In the genomic region with DNA sequence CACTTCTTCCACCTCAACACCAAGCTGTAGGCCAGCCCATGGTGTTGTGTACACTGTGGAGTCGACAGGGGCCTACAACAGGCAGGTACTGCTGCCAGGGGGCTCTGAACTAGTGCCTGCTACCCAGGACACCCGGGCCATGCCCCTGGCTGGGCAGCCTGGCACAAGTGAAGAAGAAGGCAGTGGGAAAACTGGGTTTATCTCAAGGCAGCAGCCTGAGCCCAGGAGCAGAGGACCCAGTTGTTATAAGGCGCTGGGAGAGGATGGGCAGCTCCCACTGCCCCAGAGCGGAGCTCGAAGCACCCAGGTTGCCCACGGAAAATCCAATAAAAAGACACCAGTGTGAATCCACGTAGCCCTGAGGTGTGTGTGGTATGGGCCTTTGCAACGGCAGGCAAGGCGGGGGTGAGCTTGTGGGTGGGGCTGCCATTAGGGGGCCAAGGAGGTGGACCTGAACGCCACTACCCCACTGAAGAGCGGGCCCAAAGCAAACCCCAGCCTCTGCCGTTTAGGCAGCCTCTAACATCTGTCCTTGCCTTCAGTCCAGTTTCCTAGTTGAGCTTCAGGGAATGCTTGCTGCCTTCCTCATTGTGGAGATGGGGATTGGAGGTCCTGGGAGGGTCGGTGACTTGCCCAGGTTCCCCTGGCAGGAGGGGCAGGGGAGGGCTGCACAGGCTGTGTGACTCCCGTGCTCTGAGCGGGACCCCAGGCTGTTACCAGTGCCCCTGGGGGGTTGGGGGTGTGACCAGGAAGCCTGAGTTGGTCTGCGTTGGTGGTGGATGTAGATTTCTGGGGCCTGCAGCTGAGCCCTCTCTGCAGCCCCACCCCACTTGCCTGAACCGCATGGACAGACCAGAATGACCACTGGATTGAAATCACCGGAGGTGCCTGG, we compare ENCODE assay signal across 23 cellular contexts. TPM values are rescaled to one million over a fixed set of nuclear protein-coding genes. Genes with fewer than 3 reads are reported as not detected.
DNase-seq lines count a peak whose midpoint lies in the region; ATAC-seq, FAIRE-seq and TF ChIP-seq lines count a peak whose summit lies in the region.
"Had no signal": no experiment of that assay in that cellular context is flagged by ENCODE, and none has a peak within 500 bp of the region (broad histone marks: within the 10 kb centered on the region; RNA-seq: fewer than 3 reads in every experiment).

No MANE protein-coding gene starts in this region.

- no peak overlapping the region for H2BK120ac ChIP-seq in H1 (replicated peaks; ENCODE audit: low read depth, low read length)

- no peaks in the 10 kb centered on the region for H3K79me1 ChIP-seq in H1 (ENCODE audit: low read depth, low read length)

- H3K9me3 ChIP-seq in H1 (ENCODE audit: insufficient read depth in 2 of 2, low read depth in 1 of 2, low read length in 1 of 2) = no peaks in the 10 kb centered on the region
- H3K9me3 ChIP-seq: esophagus muscularis mucosa, HAP-1, thoracic aorta had no signal

- H3K36me3 ChIP-seq in H1 (ENCODE audit: control insufficient read depth in 2 of 4, insufficient read depth in 4 of 4, low read length in 3 of 4) = no peaks in the 10 kb centered on the region
- H3K36me3 ChIP-seq: HAP-1 had no signal

- TF ChIP-seq RAD21 in H1 (IDR thresholded peaks at IDR 0.05 in 1 of 2, conservative IDR thresholded peaks at IDR 0.05 in 1 of 2; ENCODE audit: low read depth in 2 of 2, low read length in 2 of 2) = no peak

- no peak overlapping the region for H3K4me2 ChIP-seq in H1 (ENCODE audit: insufficient read depth in 1 of 2, low read depth in 2 of 2, low read length in 2 of 2)

- peak; percentile 35 for DNase-seq in activated CD4-positive, alpha-beta T cell treated with anti-CD3 and anti-CD28 coated beads for 36 hours
- DNase-seq in activated CD4-positive, alpha-beta T cell treated with anti-CD3 and anti-CD28 coated beads, Interleukin-2, amount 50 U/mL, for 1 hour = no peak
- peak; percentile 38 for DNase-seq in CD14-positive monocyte (ENCODE audit: low spot score)
- no peak for DNase-seq in H1 (ENCODE audit: low read depth in 1 of 2, low spot score in 2 of 2)
- DNase-seq in MCF 10A (ENCODE audit: unreplicated experiment) = no peak
- no peak for DNase-seq in NCI-H1048 (lab: John Stamatoyannopoulos, UW)
- DNase-seq: DMS79 treated with DMSO at 0.1 percent for 48 hours; dorsolateral prefrontal cortex; mesendoderm; NCI-H2029 treated with DMSO at 0.1 percent for 48 hours; NK-92 treated with Interleukin-12 subunit alpha and Interleukin-12 subunit beta, amount 100 ng/mL, for 24 hours; SW 1271 had no signal

- no peak overlapping the region for H3K56ac ChIP-seq in H1 (replicated peaks; ENCODE audit: insufficient read length, low read depth, low read length)

- TF ChIP-seq CTCF in CD14-positive monocyte (IDR thresholded peaks at IDR 0.05) (no peak), H1 (IDR thresholded peaks at IDR 0.05; ENCODE audit: control extremely low read depth in 1 of 3, insufficient read depth in 1 of 3, low read depth in 1 of 3, low read length in 3 of 3) (no peak), MCF 10A (IDR thresholded peaks at IDR 0.05; ENCODE audit: unreplicated experiment) (no peak)

- no peak for TF ChIP-seq POLR2A in H1 (IDR thresholded peaks at IDR 0.05; ENCODE audit: control extremely low read depth in 1 of 2, low read depth in 2 of 2, low read length in 2 of 2)

- H3K23ac ChIP-seq in H1 (ENCODE audit: insufficient read length) = no peak overlapping the region

- H3K4me3 Mint-ChIP-seq in activated CD4-positive, alpha-beta T cell treated with anti-CD3 and anti-CD28 coated beads for 36 hours = peak overlapping the region; percentile 28
- H3K4me3 Mint-ChIP-seq in CD14-positive monocyte (no peak overlapping the region), IgD-negative memory B cell (peak overlapping the region in 1 of 4 donors; percentile 51), MCF 10A (ENCODE audit: unreplicated experiment) (no peak overlapping the region)
- H3K4me3 Mint-ChIP-seq: neural crest cell had no signal

- H3K4me1 Mint-ChIP-seq in activated CD4-positive, alpha-beta T cell treated with anti-CD3 and anti-CD28 coated beads for 36 hours = peaks cover 32% of the 10 kb centered on the region
- peaks cover 16% of the 10 kb centered on the region for H3K4me1 Mint-ChIP-seq in CD14-positive monocyte
- H3K4me1 Mint-ChIP-seq in IgD-negative memory B cell = peaks cover 0 to 8% (median 7%) of the 10 kb centered on the region in 3 donors
- peaks cover 7% of the 10 kb centered on the region for H3K4me1 Mint-ChIP-seq in MCF 10A (ENCODE audit: insufficient read depth, unreplicated experiment)

- H4K91ac ChIP-seq in H1 (replicated peaks; ENCODE audit: insufficient read length, low read length) = no peak overlapping the region

- H3K9ac ChIP-seq in H1 (replicated peaks in 1 of 4; ENCODE audit: extremely low read depth in 1 of 4, low read depth in 3 of 4, low read length in 3 of 4) = no peak overlapping the region

- POLR2A ChIA-PET in activated CD4-positive, alpha-beta T cell treated with anti-CD3 and anti-CD28 coated beads for 36 hours (lab: Charles Lee) = interaction anchor here (6.5 kb wide), 1 partner anchor 14 kb away, joined by 58 read pairs; the partner anchor contains the start of gene ARID5A
- POLR2A ChIA-PET in H1 (lab: Charles Lee; ENCODE audit: partially characterized antibody) (no interaction called here), MCF 10A (lab: Yijun Ruan, JAX) (no interaction called here)

- no peak for ATAC-seq in activated CD4-positive, alpha-beta T cell treated with anti-CD3 and anti-CD28 coated beads for 36 hours
- no peak for ATAC-seq in HG02610 (IDR thresholded peaks at IDR 0.05; ENCODE audit: unreplicated experiment)

- H3K27ac Mint-ChIP-seq in activated CD4-positive, alpha-beta T cell treated with anti-CD3 and anti-CD28 coated beads for 36 hours = peak overlapping the region; percentile 37
- H3K27ac Mint-ChIP-seq in CD14-positive monocyte (peak overlapping the region in 3 of 7 donors; percentile 18 to 33 (median 18)), IgD-negative memory B cell (peak overlapping the region; percentile 71 to 89 (median 80)), MCF 10A (ENCODE audit: low read depth, unreplicated experiment) (no peak overlapping the region)

- no peaks in the 10 kb centered on the region for H3K27me3 Mint-ChIP-seq in activated CD4-positive, alpha-beta T cell treated with anti-CD3 and anti-CD28 coated beads for 36 hours
- peaks cover 0 to 10% (median 3%) of the 10 kb centered on the region in 3 donors for H3K27me3 Mint-ChIP-seq in CD14-positive monocyte (ENCODE audit: low read depth in 3 of 3)
- H3K27me3 Mint-ChIP-seq in IgD-negative memory B cell = no peaks in the 10 kb centered on the region
- no peaks in the 10 kb centered on the region for H3K27me3 Mint-ChIP-seq in MCF 10A (ENCODE audit: insufficient read depth, unreplicated experiment)

- peaks cover 29% of the 10 kb centered on the region for H3K36me3 Mint-ChIP-seq in activated CD4-positive, alpha-beta T cell treated with anti-CD3 and anti-CD28 coated beads for 36 hours (ENCODE audit: low read depth)
- H3K36me3 Mint-ChIP-seq in CD14-positive monocyte (peaks cover 32 to 50% of the 10 kb centered on the region in 2 donors), IgD-negative memory B cell (peaks cover 3% of the 10 kb centered on the region), MCF 10A (ENCODE audit: insufficient read depth, unreplicated experiment) (no peaks in the 10 kb centered on the region)

- CTCF ChIA-PET in activated CD4-positive, alpha-beta T cell treated with anti-CD3 and anti-CD28 coated beads for 36 hours (lab: Charles Lee) = interaction anchor here (2.1 to 6.8 kb wide), 3 partner anchors 11 to 144 kb away, joined by 10 to 95 read pairs (median 30); partner anchors contain the start of gene ARID5A
- CTCF ChIA-PET in H1 (lab: Charles Lee; ENCODE audit: partially characterized antibody) = interaction anchor here (0.8 to 13.1 kb wide), 8 partner anchors 8 to 145 kb away, joined by 3 to 361 read pairs (median 4); partner anchors contain the start of gene ARID5A
- CTCF ChIA-PET in MCF 10A (lab: Yijun Ruan, JAX) = interaction anchor here (0.5 to 4.7 kb wide), 6 partner anchors 8 to 86 kb away, joined by 3 to 46 read pairs (median 10); partner anchors contain the start of gene KANSL3

- no peak overlapping the region for H3K18ac ChIP-seq in H1 (ENCODE audit: extremely low read depth, low read length)

- H2BK12ac ChIP-seq in H1 (ENCODE audit: low read depth, low read length) = 0 out of 2 replicates have a peak overlapping the region, but pooled peaks have one; percentile 3

- peaks cover 0 to 2% of the 10 kb centered on the region in 2 experiments for H4K20me1 ChIP-seq in H1 (replicated peaks in 1 of 2; ENCODE audit: control insufficient read depth in 1 of 2, insufficient read depth in 2 of 2, low read length in 2 of 2)

- TF ChIP-seq EP300 in H1 (IDR thresholded peaks at IDR 0.05; ENCODE audit: borderline replicate concordance in 1 of 2, low read depth in 2 of 2, low read length in 2 of 2) = no peak

- intact Hi-C loops in activated CD4-positive, alpha-beta T cell treated with anti-CD3 and anti-CD28 coated beads for 36 hours (cut with DNase I, micrococcal nuclease) = loop anchor here in 1 of 2 experiments (2.0 to 5.0 kb wide), 2 partner anchors 14 to 145 kb away; no protein-coding TSS in a partner anchor
- intact Hi-C loops in CD14-positive monocyte (cut with micrococcal nuclease) = no loop called here
- intact Hi-C loops in MCF 10A (cut with micrococcal nuclease) = no loop called here

- H2BK20ac ChIP-seq in H1 (ENCODE audit: low read length) = no peak overlapping the region

- H3K4me1 ChIP-seq in H1 (replicated peaks in 1 of 4; ENCODE audit: control insufficient read depth in 3 of 4, insufficient read depth in 4 of 4, low read length in 3 of 4) = peaks cover 0 to 18% (median 5%) of the 10 kb centered on the region in 4 experiments; a peak in 5 of 7 replicates

- no peaks in the 10 kb centered on the region for H3K23me2 ChIP-seq in H1 (ENCODE audit: low read depth, low read length)

- no peak overlapping the region for H2BK15ac ChIP-seq in H1 (ENCODE audit: low read length)

- no peaks in the 10 kb centered on the region for H3K9me3 Mint-ChIP-seq in activated CD4-positive, alpha-beta T cell treated with anti-CD3 and anti-CD28 coated beads for 36 hours (ENCODE audit: low read depth)
- H3K9me3 Mint-ChIP-seq in CD14-positive monocyte (peaks cover 0 to 7% (median 0%) of the 10 kb centered on the region in 7 donors), IgD-negative memory B cell (peaks cover 0 to 4% (median 0%) of the 10 kb centered on the region in 3 donors), MCF 10A (ENCODE audit: unreplicated experiment) (no peaks in the 10 kb centered on the region)
- H3K9me3 Mint-ChIP-seq: neural crest cell had no signal

- H2AFZ ChIP-seq in H1 (ENCODE audit: low read length) = no peak overlapping the region

- H3K27me3 ChIP-seq in H1 (replicated peaks in 1 of 4; ENCODE audit: control insufficient read depth in 3 of 4, extremely low read depth in 1 of 4, insufficient read depth in 3 of 4, low read length in 3 of 4) = peaks cover 0 to 2% (median 0%) of the 10 kb centered on the region in 4 experiments; a peak in 3 of 7 replicates
- H3K27me3 ChIP-seq: dorsolateral prefrontal cortex, esophagus muscularis mucosa had no signal

- H4K5ac ChIP-seq in H1 (ENCODE audit: insufficient read length, low read depth, low read length) = no peak overlapping the region

- H3K27ac ChIP-seq in H1 (ENCODE audit: low read depth, low read length) = no peak overlapping the region
- H3K27ac ChIP-seq: C4-2B, dorsolateral prefrontal cortex, esophagus muscularis mucosa, HL-60 had no signal

- no TSS peak for BruUV-seq in MCF 10A (replicated peaks; lab: Mats Ljungman, UMichigan)

- H3K79me2 ChIP-seq in H1 (ENCODE audit: control insufficient read depth in 1 of 2, insufficient read depth in 2 of 2, low read length in 2 of 2) = no peaks in the 10 kb centered on the region

- H3K14ac ChIP-seq in H1 (ENCODE audit: insufficient read length) = no peak overlapping the region

- no peak overlapping the region; the same call in 1 of the 2 replicates for H4K8ac ChIP-seq in H1 (ENCODE audit: extremely low read depth, insufficient read depth, low read length)

- H2AK5ac ChIP-seq in H1 (ENCODE audit: low read depth, low read length) = no peak overlapping the region

- FAIRE-seq in H1 (lab: Jason Lieb, UNC) = no peak
- FAIRE-seq: A204.1, bronchial epithelial cell had no signal

- no peak overlapping the region for H3K4ac ChIP-seq in H1 (replicated peaks; ENCODE audit: insufficient read length, low read depth, low read length)

- WGBS in H1 (ENCODE audit: extremely low coverage in 1 of 2, insufficient coverage in 1 of 2, insufficient read length in 1 of 2, insufficient replicate concordance in 2 of 2, low coverage in 1 of 2, low lambda C conversion rate in 2 of 2, missing lambda C conversion rate in 1 of 2), 2 experiments = 90% methylated on average over 18 of the region's 18 CpGs; no CpG with 5 or more reads in 1 of the 2 experiments

- no peak overlapping the region for H2BK5ac ChIP-seq in H1 (ENCODE audit: low read depth, low read length)

- no peak overlapping the region for H3K4me3 ChIP-seq in H1 (ENCODE audit: extremely low read depth in 1 of 4, insufficient read depth in 2 of 4, low read depth in 3 of 4, low read length in 4 of 4)
- H3K4me3 ChIP-seq: dorsolateral prefrontal cortex, esophagus muscularis mucosa, HAP-1, thoracic aorta had no signal

RNA-seq across cellular contexts. Expression of gene ARID5A, which starts 16.0 kb away (rescaled TPM):
- 100 to 1,000 TPM; 179 to 191 TPM for total RNA-seq in activated CD4-positive, alpha-beta T cell treated with anti-CD3 and anti-CD28 coated beads for 36 hours
- 10 to 100 TPM; 27.8 to 37.7 TPM for polyA plus RNA-seq in CD14-positive monocyte
- 62.3 TPM for polyA plus RNA-seq in IgD-negative memory B cell
- total RNA-seq in H1 (2021; fragmentation: NEBNext Ultra II Directional; extraction: Animal tissue kit (Norgen Biotek cat#: 25700)) = 4.4 and 5.3 TPM in 2 replicates
- polyA plus RNA-seq in H1 (2011; rRNA removed) = 3.3 and 3.8 TPM in 2 replicates
- 2.8 TPM for polyA plus RNA-seq in H1 (2011; cell fraction: cytosol; rRNA removed)
- 5.1 TPM for polyA plus RNA-seq in H1 (2011; cell fraction: nucleus; rRNA removed)
- 1.8 to 4.2 TPM (median 3.5 TPM) in 4 replicates for polyA plus RNA-seq in H1 (2012, experiment 1 of 2)
- polyA plus RNA-seq in H1 (2012, experiment 2 of 2) = 3.3 TPM
- 4.2 TPM for polyA plus RNA-seq in H1 (2013, experiment 1 of 2)
- polyA plus RNA-seq in H1 (2013, experiment 2 of 2) = 4.2 TPM
- 0.76 and 1.4 TPM in 2 replicates for polyA minus RNA-seq in H1 (2011; rRNA and poly(A)+ RNA removed)
- 4.3 TPM for polyA minus RNA-seq in H1 (2011; cell fraction: cytosol; rRNA and poly(A)+ RNA removed)
- polyA minus RNA-seq in H1 (2011; cell fraction: nucleus; rRNA and poly(A)+ RNA removed) = 3.3 TPM
- total RNA-seq in MCF 10A (2022) = 3.0 and 3.4 TPM in 2 replicates

RNA-seq across cellular contexts. Expression of gene NEURL3, which starts 47.4 kb away (rescaled TPM):
- total RNA-seq in activated CD4-positive, alpha-beta T cell treated with anti-CD3 and anti-CD28 coated beads for 36 hours = under 1 TPM; 0.33 to 0.41 TPM
- polyA plus RNA-seq in CD14-positive monocyte (not detected), IgD-negative memory B cell (not detected), H1 (2011; rRNA removed) (0.03 TPM in 1 of 2 replicates, not detected in the other)
- not detected in 2 replicates for total RNA-seq in H1 (2021; fragmentation: NEBNext Ultra II Directional; extraction: Animal tissue kit (Norgen Biotek cat#: 25700))
- not detected for polyA plus RNA-seq in H1 (2011; cell fraction: cytosol; rRNA removed)
- polyA plus RNA-seq in H1 (2011; cell fraction: nucleus; rRNA removed) = not detected
- not detected in 4 replicates for polyA plus RNA-seq in H1 (2012, experiment 1 of 2)
- not detected for polyA plus RNA-seq in H1 (2012, experiment 2 of 2)
- polyA plus RNA-seq in H1 (2013, experiment 1 of 2) = not detected
- not detected for polyA plus RNA-seq in H1 (2013, experiment 2 of 2)
- polyA minus RNA-seq in H1 (2011; rRNA and poly(A)+ RNA removed) = not detected in 2 replicates
- not detected for polyA minus RNA-seq in H1 (2011; cell fraction: cytosol; rRNA and poly(A)+ RNA removed)
- polyA minus RNA-seq in H1 (2011; cell fraction: nucleus; rRNA and poly(A)+ RNA removed) = not detected
- total RNA-seq in MCF 10A (2022) = not detected in 2 replicates
- total RNA-seq: bronchial epithelial cell, esophagus muscularis mucosa, NCI-H460, thoracic aorta had no signal

Comparison
In these comparisons a context has a peak if more than half of its experiments do, and no peak if none do; other contexts are left out.
1. DNase-seq: peak in activated CD4-positive, alpha-beta T cell treated with anti-CD3 and anti-CD28 coated beads for 36 hours (single experiment) and CD14-positive monocyte (single experiment); none in activated CD4-positive, alpha-beta T cell treated with anti-CD3 and anti-CD28 coated beads, Interleukin-2, amount 50 U/mL, for 1 hour (single experiment), H1 (0 of 2), MCF 10A (single experiment) and NCI-H1048 (single experiment).
2. RNA of gene ARID5A, which starts 16.0 kb away (total RNA-seq): 179 to 191 TPM in activated CD4-positive, alpha-beta T cell treated with anti-CD3 and anti-CD28 coated beads for 36 hours; 4.4 to 5.3 TPM in H1 and 3.0 to 3.4 TPM in MCF 10A; every median in the first group is over 10 times any median in the second.